ENCODE assay signal across 8 cellular contexts in the genomic region with DNA sequence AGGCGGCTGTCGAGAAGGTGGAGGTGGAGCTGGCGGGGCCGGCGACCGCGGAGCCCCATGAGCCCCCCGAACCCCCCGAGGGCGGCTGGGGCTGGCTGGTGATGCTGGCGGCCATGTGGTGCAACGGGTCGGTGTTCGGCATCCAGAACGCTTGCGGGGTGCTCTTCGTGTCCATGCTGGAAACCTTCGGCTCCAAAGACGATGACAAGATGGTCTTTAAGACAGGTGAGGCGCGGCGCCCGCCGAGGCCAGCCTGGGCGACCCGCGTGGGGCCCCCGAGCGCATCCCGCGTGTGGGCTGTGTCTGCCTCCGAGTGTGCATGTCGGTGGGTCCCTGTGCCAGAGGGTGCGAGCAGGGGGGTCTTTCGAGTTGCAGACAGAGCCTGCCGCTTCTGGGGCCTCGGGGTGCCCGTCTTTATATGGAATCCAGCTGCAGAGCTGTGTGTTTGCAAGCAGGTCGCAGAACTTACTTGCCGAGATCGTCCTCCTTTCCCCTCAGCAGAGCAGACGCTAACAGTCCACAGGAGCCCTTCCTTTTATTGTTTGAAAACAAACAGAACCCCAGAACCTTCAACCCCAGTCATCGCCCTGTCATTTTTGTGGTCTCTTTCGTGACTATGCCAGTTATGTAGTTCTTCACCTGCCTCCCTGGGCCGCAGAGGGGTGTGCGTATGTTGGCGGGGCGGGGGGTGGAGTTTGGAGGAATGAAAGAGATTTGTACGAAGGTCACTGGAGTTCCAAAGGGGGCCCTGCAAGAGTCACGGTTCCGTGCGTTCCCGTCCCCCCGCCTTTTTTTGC. TPM values are rescaled to one million over a fixed set of nuclear protein-coding genes. Genes with fewer than 3 reads are reported as not detected.
DNase-seq lines count a peak whose midpoint lies in the region; ATAC-seq, FAIRE-seq and TF ChIP-seq lines count a peak whose summit lies in the region.

No MANE protein-coding gene starts in this region.

- peak overlapping the region; percentile 49 for H3K9ac ChIP-seq in HUES6 (ENCODE audit: low read length)

- no TSS peak for BruUV-seq in A673 (replicated peaks; lab: Mats Ljungman, UMichigan)

- no peak for FAIRE-seq in bronchial epithelial cell (lab: Jason Lieb, UNC)

- H3K9me3 ChIP-seq in A673 (ENCODE audit: low read depth, low read length, poor library complexity, severe bottlenecking) (no peaks in the 10 kb centered on the region), HUES6 (ENCODE audit: control insufficient read depth, insufficient read depth, low read depth, low read length) (no peaks in the 10 kb centered on the region)

- H3K4me1 Mint-ChIP-seq in WTC11 (peaks cover 42% of the 10 kb centered on the region), memory B cell (peaks cover 11% of the 10 kb centered on the region)

- no peaks in the 10 kb centered on the region for H3K36me3 ChIP-seq in A673 (ENCODE audit: insufficient read depth, low read length, poor library complexity, severe bottlenecking)
- no peaks in the 10 kb centered on the region for H3K36me3 ChIP-seq in HUES6 (ENCODE audit: control insufficient read depth, insufficient read depth, low read length)
- no peaks in the 10 kb centered on the region for H3K36me3 ChIP-seq in bronchial epithelial cell (ENCODE audit: control insufficient read depth, insufficient read depth, low read length)

- peak; percentile 31 for ATAC-seq in WTC11
- peak; percentile 35 for ATAC-seq in memory B cell (ENCODE audit: low read depth)

- peak overlapping the region; percentile 58 for H3K27ac ChIP-seq in A673 (ENCODE audit: low read depth, low read length, poor library complexity, severe bottlenecking)
- no peak overlapping the region for H3K27ac ChIP-seq in HUES6 (ENCODE audit: low read depth, low read length)

- H3K9me3 Mint-ChIP-seq in WTC11 (no peaks in the 10 kb centered on the region), memory B cell (no peaks in the 10 kb centered on the region)

- intact Hi-C loops in A673 (cut with micrococcal nuclease; ENCODE audit: unreplicated experiment), result no loop called here

- H3K4me3 Mint-ChIP-seq in WTC11, result peak overlapping the region; percentile 89
- peak overlapping the region; percentile 89 for H3K4me3 Mint-ChIP-seq in memory B cell

- no peaks in the 10 kb centered on the region for H3K36me3 Mint-ChIP-seq in WTC11
- H3K36me3 Mint-ChIP-seq in memory B cell, result no peaks in the 10 kb centered on the region

- H3K27me3 Mint-ChIP-seq in WTC11 (ENCODE audit: low read depth) (peaks cover 26% of the 10 kb centered on the region), memory B cell (peaks cover 14% of the 10 kb centered on the region)

- no peak for TF ChIP-seq CTCF in A673 (conservative IDR thresholded peaks at IDR 0.05; ENCODE audit: low read depth, low read length)
- no peak for TF ChIP-seq CTCF in WTC11 (IDR thresholded peaks at IDR 0.05)
- no peak for TF ChIP-seq CTCF in bronchial epithelial cell (IDR thresholded peaks at IDR 0.05; ENCODE audit: insufficient read depth, low read length, severe bottlenecking)

- H3K27ac Mint-ChIP-seq in WTC11, result no peak overlapping the region
- H3K27ac Mint-ChIP-seq in memory B cell, result no peak overlapping the region

- DNase-seq in A673 (ENCODE audit: low spot score) (peak; percentile 10), GM19238 (ENCODE audit: insufficient read length, low spot score) (peak; percentile 34), WTC11 (ENCODE audit: low spot score) (peak; percentile 61), bronchial epithelial cell (ENCODE audit: low read depth) (peak; percentile 15), memory B cell (ENCODE audit: low spot score in 2 of 2) (peak; percentile 7 to 28), epidermal melanocyte (ENCODE audit: insufficient read length, low spot score) (no peak)
- DNase-seq in stimulated activated CD8-positive, alpha-beta memory T cell treated with anti-CD3 and anti-CD28 coated beads, Interleukin-4, amount 100 ng/mL, for 24 hours (ENCODE audit: low read depth), result peak; percentile 42

- POLR2A ChIA-PET in A673 (lab: Charles Lee; ENCODE audit: low non-redundant PET), result no interaction called here
- POLR2A ChIA-PET in WTC11 (lab: Charles Lee), result no interaction called here

- H3K4me3 ChIP-seq in A673 (ENCODE audit: low read depth, low read length, poor library complexity, severe bottlenecking) (peak overlapping the region; percentile 69), HUES6 (ENCODE audit: low read depth, low read length) (peak overlapping the region; percentile 80), bronchial epithelial cell (ENCODE audit: low read depth, low read length) (peak overlapping the region; percentile 5)

- H3K4me1 ChIP-seq in A673 (ENCODE audit: insufficient read depth, low read length, poor library complexity, severe bottlenecking), result peaks cover 7% of the 10 kb centered on the region
- H3K4me1 ChIP-seq in HUES6 (ENCODE audit: control insufficient read depth, insufficient read depth, low read length), result peaks cover 28% of the 10 kb centered on the region

- CTCF ChIA-PET in A673 (lab: Charles Lee) (interaction anchor here (0.5 kb wide), 1 partner anchor 89 kb away, joined by 7 read pairs; no protein-coding TSS in a partner anchor), WTC11 (lab: Charles Lee) (interaction anchor here (0.8 to 1.7 kb wide), 2 partner anchors 43 to 171 kb away, joined by 3 to 6 read pairs; a partner anchor contains a TSS)

- H3K27me3 ChIP-seq in A673 (replicated peaks; ENCODE audit: insufficient read depth, low read depth, low read length, poor library complexity) (peaks cover 18% of the 10 kb centered on the region), HUES6 (ENCODE audit: control insufficient read depth, insufficient read depth, low read length) (peaks cover 38% of the 10 kb centered on the region), bronchial epithelial cell (ENCODE audit: control insufficient read depth, insufficient read depth, low read length) (peaks cover 18% of the 10 kb centered on the region)

TF ChIP-seq in WTC11, 78 proteins besides CTCF, POLR2A, EP300 and RAD21:
- TF ChIP-seq ZBTB21 (CRISPR knock-in tag; IDR thresholded peaks at IDR 0.05; ENCODE audit: borderline replicate concordance), result no peak
- TF ChIP-seq ZNF425 (CRISPR knock-in tag; conservative IDR thresholded peaks at IDR 0.05), result no peak
- TF ChIP-seq GRHL2 (CRISPR knock-in tag; IDR thresholded peaks at IDR 0.05; ENCODE audit: insufficient replicate concordance, severe bottlenecking), result no peak
- no peak for TF ChIP-seq ZNF532 (CRISPR knock-in tag; IDR thresholded peaks at IDR 0.05; ENCODE audit: borderline replicate concordance)
- TF ChIP-seq MXD4 (CRISPR knock-in tag; IDR thresholded peaks at IDR 0.05; ENCODE audit: borderline replicate concordance), result no peak
- TF ChIP-seq ELF4 (CRISPR knock-in tag; IDR thresholded peaks at IDR 0.05; ENCODE audit: low read depth), result no peak
- no peak for TF ChIP-seq ESRRA (CRISPR knock-in tag; IDR thresholded peaks at IDR 0.05; ENCODE audit: borderline replicate concordance)
- TF ChIP-seq ETV6 (CRISPR knock-in tag; IDR thresholded peaks at IDR 0.05), result 0 out of 2 replicates have a peak, but pooled peaks have one; percentile 28
- peak; percentile 59; the same call in 1 of the 2 replicates for TF ChIP-seq MAX (CRISPR knock-in tag; IDR thresholded peaks at IDR 0.05)

RNA-seq across cellular contexts. Expression of gene SLC16A10, which starts 0.8 kb away (rescaled TPM):
- total RNA-seq in A673 (2021), result 6.0 and 7.9 TPM in 2 replicates
- 14.9 to 18.4 TPM (median 16.0 TPM) in 3 replicates for total RNA-seq in WTC11 (2021)
- under 0.01 and 0.26 TPM in 2 replicates for total RNA-seq in bronchial epithelial cell

Comparison
In these comparisons a context has a peak if more than half of its experiments do, and no peak if none do; other contexts are left out.
1. H3K4me3 ChIP-seq: peak in every context shown above with its lines; median percentile 80 in HUES6; 69 in A673; 5 in bronchial epithelial cell.